34 cellular contexts compared by ENCODE assay signal in genomic region chr12:9390761-9391160, GRCh38.
"Had no signal": no experiment of that assay in that cellular context is flagged by ENCODE, and none has a peak within 500 bp of the region (broad histone marks: within the 10 kb centered on the region; RNA-seq: fewer than 3 reads in every experiment).

No MANE protein-coding gene starts in this region.

- H3K36me3 ChIP-seq: MG63 had no signal

- H3K27me3 ChIP-seq: MG63 had no signal

- H3K9me3 ChIP-seq: MG63 had no signal

- H3K4me3 ChIP-seq: MG63 had no signal

- H3K27ac ChIP-seq: KMS-11 had no signal

- DNase-seq: Karpas-422, Kasumi-1, MG63, MM.1S, MV-4-11, NCI-H1048, NCI-H1092, NCI-H1092 treated with DMSO at 0.1 percent for 48 hours, NCI-H1105, NCI-H1105 treated with DMSO at 0.1 percent for 48 hours, NCI-H1417, NCI-H1417 treated with DMSO at 0.1 percent for 48 hours, NCI-H1436, NCI-H1436 treated with DMSO at 0.1 percent for 48 hours, NCI-H146, NCI-H1694, NCI-H1694 treated with DMSO at 0.1 percent for 48 hours, NCI-H187, NCI-H187 treated with DMSO at 0.1 percent for 48 hours, NCI-H1930, NCI-H2029, NCI-H2029 treated with DMSO at 0.1 percent for 48 hours, NCI-H2081, NCI-H2081 treated with DMSO at 0.1 percent for 48 hours, NCI-H2107, NCI-H2171, NCI-H2171 treated with DMSO at 0.1 percent for 48 hours, NCI-H2227 treated with DMSO at 0.1 percent for 48 hours, NCI-H226, NCI-H345, NCI-H446, NCI-H446 treated with DMSO at 0.1 percent for 48 hours, NCI-H510A had no signal
